Comparison of ENCODE assay signal across 1 cellular context in the genomic region with DNA sequence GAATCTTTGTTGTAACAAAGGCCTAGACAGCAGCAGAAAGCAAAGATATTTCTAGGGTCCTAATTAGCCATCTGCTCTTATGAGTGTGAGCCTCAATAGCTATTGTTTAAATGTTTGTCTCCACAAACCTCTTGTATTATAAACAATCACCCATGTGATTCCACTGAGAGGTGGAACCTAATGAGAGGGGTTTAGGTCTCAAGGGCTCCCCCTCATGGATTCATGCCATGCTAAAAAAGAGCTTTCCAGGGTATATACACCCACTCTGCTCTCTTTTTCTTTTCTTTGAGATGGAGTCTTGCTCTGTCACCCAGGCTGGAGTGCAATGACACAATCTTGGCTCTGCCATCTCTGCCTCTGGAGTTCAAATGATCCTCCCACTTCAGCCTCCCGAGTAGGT.
TF ChIP-seq lines count a peak whose summit lies in the region.

No MANE protein-coding gene starts in this region.

TF ChIP-seq in HCT116, 20 proteins besides CTCF, POLR2A, EP300 and RAD21 (continued from another document):
- TF ChIP-seq, protein P1, sequence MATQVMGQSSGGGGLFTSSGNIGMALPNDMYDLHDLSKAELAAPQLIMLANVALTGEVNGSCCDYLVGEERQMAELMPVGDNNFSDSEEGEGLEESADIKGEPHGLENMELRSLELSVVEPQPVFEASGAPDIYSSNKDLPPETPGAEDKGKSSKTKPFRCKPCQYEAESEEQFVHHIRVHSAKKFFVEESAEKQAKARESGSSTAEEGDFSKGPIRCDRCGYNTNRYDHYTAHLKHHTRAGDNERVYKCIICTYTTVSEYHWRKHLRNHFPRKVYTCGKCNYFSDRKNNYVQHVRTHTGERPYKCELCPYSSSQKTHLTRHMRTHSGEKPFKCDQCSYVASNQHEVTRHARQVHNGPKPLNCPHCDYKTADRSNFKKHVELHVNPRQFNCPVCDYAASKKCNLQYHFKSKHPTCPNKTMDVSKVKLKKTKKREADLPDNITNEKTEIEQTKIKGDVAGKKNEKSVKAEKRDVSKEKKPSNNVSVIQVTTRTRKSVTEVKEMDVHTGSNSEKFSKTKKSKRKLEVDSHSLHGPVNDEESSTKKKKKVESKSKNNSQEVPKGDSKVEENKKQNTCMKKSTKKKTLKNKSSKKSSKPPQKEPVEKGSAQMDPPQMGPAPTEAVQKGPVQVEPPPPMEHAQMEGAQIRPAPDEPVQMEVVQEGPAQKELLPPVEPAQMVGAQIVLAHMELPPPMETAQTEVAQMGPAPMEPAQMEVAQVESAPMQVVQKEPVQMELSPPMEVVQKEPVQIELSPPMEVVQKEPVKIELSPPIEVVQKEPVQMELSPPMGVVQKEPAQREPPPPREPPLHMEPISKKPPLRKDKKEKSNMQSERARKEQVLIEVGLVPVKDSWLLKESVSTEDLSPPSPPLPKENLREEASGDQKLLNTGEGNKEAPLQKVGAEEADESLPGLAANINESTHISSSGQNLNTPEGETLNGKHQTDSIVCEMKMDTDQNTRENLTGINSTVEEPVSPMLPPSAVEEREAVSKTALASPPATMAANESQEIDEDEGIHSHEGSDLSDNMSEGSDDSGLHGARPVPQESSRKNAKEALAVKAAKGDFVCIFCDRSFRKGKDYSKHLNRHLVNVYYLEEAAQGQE (IDR thresholded peaks at IDR 0.05; ENCODE audit: low read depth): no peak
- TF ChIP-seq SP1 (IDR thresholded peaks at IDR 0.05; ENCODE audit: low read depth): no peak
- TF ChIP-seq POLR2AphosphoS5 (IDR thresholded peaks at IDR 0.05; ENCODE audit: low read depth, low read length): no peak
- no peak for TF ChIP-seq ZNF274 (IDR thresholded peaks at IDR 0.05; ENCODE audit: low read depth, low read length)
- TF ChIP-seq CEBPB (IDR thresholded peaks at IDR 0.05; ENCODE audit: low read depth): no peak
- no peak for TF ChIP-seq JUND (IDR thresholded peaks at IDR 0.05)
- no peak for TF ChIP-seq FOSL1 (IDR thresholded peaks at IDR 0.05; ENCODE audit: low read depth)
- TF ChIP-seq ZFX (IDR thresholded peaks at IDR 0.05): no peak
- no peak for TF ChIP-seq TCF7L2 (IDR thresholded peaks at IDR 0.05; ENCODE audit: borderline replicate concordance, extremely low read depth, insufficient read depth, insufficient read length)
- no peak for TF ChIP-seq SRF (IDR thresholded peaks at IDR 0.05; ENCODE audit: low read depth)
